8 cellular contexts compared by ENCODE assay signal in genomic region chr2:23925702-23926288, GRCh38. TPM values are rescaled to one million over a fixed set of nuclear protein-coding genes. Genes with fewer than 3 reads are reported as not detected.
A peak's percentile ranks its signal among the peaks of the same experiment; 100 is the strongest.
DNase-seq lines count a peak whose midpoint lies in the region; ATAC-seq lines count a peak whose summit lies in the region.

No MANE protein-coding gene starts in this region.

- DNase-seq in NCI-H2107 treated with DMSO at 0.1 percent for 48 hours (lab: John Stamatoyannopoulos, UW; ENCODE audit: unreplicated experiment) (peak; percentile 35), NCI-H2107 (lab: John Stamatoyannopoulos, UW) (no peak), NCI-H226 (peak; percentile 55), lung microvascular endothelial cell (ENCODE audit: low read depth in 2 of 2) (peak; percentile 54 to 83)
- peak; percentile 70 for DNase-seq in activated CD4-positive, alpha-beta T cell treated with anti-CD3 and anti-CD28 coated beads for 48 hours
- peak; percentile 23 for DNase-seq in effector CD8-positive, alpha-beta T cell (lab: John Stamatoyannopoulos, UW)
- peak; percentile 24 to 37 for DNase-seq in stimulated activated CD8-positive, alpha-beta memory T cell treated with anti-CD3 and anti-CD28 coated beads, Interleukin-2, amount 100 ng/mL, for 1 hour (ENCODE audit: low read depth in 2 of 2)

- ATAC-seq in HG02852 (IDR thresholded peaks at IDR 0.05; ENCODE audit: unreplicated experiment) = peak; percentile 54

RNA-seq across cellular contexts. Expression of gene ATAD2B, which starts 1.1 kb away (rescaled TPM):
- 8.1 and 10.7 TPM in 2 replicates for total RNA-seq in lung microvascular endothelial cell

RNA-seq across cellular contexts. Expression of gene UBXN2A, which starts 14.5 kb away (rescaled TPM):
- total RNA-seq in lung microvascular endothelial cell = 7.4 and 9.5 TPM in 2 replicates
